Comparison of ENCODE assay signal across 6 cellular contexts in the genomic region with DNA sequence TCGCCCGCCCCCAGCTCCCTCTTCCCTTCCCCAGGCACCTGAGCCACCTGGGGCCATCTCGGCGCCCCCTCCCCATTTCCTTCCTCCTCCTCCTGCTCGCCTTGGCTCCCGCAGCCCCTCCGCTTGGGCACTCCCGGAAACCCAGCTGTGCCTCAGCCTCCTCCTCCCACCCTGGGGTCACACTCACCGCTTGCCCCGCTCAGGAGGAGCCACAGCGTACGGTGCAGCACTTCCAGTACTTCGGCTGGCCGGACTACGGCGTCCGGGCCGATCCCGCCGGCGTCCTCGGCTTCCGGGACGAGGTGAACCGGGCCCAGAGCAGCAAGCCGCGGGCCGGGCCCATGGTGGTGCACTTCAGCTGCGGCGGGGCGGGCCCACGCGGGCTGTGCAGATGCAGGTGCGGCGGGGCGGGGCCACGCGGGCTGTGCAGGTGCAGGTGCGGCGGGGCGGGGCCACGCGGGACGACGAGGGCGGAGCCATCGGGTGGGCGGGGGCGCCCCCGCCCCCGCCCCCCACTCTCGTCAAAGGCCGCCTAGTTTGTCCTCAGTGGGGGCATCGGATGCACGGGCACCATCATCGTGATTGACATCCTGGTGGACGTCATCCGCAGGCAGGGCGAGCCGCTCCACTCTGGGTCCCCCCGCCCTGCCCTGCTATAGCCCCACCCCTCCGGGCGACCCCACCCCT. TPM values are rescaled to one million over a fixed set of nuclear protein-coding genes. Genes with fewer than 3 reads are reported as not detected.
A peak's percentile ranks its signal among the peaks of the same experiment; 100 is the strongest.
DNase-seq lines count a peak whose midpoint lies in the region; ATAC-seq and TF ChIP-seq lines count a peak whose summit lies in the region.

No MANE protein-coding gene starts in this region.

- H3K4me3 ChIP-seq in RWPE2 (ENCODE audit: severe bottlenecking) = peak overlapping the region; percentile 33
- H3K4me3 ChIP-seq in epithelial cell of esophagus (ENCODE audit: low read length) = peak overlapping the region; percentile 7
- peak overlapping the region; percentile 45 to 66 for H3K4me3 ChIP-seq in testis

- H3K9me3 ChIP-seq in RWPE2 (ENCODE audit: severe bottlenecking) = no peaks in the 10 kb centered on the region
- no peaks in the 10 kb centered on the region for H3K9me3 ChIP-seq in testis

- DNase-seq in RWPE2 (ENCODE audit: low spot score) (no peak), epithelial cell of esophagus (ENCODE audit: low read depth) (peak; percentile 53), testis (no peak), foreskin melanocyte (no peak)

- no peak overlapping the region for H3K27ac ChIP-seq in RWPE2 (ENCODE audit: poor library complexity, severe bottlenecking)
- no peak overlapping the region for H3K27ac ChIP-seq in testis

- WGBS in testis, 2 donors = 5 to 9% methylated on average over 10 to 51 of the region's 63 CpGs

- H3K36me3 ChIP-seq in RWPE2 (ENCODE audit: low read depth) = no peaks in the 10 kb centered on the region
- no peaks in the 10 kb centered on the region for H3K36me3 ChIP-seq in testis (ENCODE audit: low read depth, missing control alignments)

- H3K4me1 ChIP-seq in RWPE2 (ENCODE audit: insufficient read depth, poor library complexity, severe bottlenecking) = peaks cover 15% of the 10 kb centered on the region
- H3K4me1 ChIP-seq in testis = peaks cover 10% of the 10 kb centered on the region

- intact Hi-C loops in testis (cut with DNase I; ENCODE audit: low total_unique reads) = loop anchor here (10.0 kb wide), 1 partner anchor 64 kb away; a partner anchor contains a TSS

- ATAC-seq in GM21528 (IDR thresholded peaks at IDR 0.05; ENCODE audit: low FRiP score, unreplicated experiment) = peak; percentile 24
- peak; percentile 26; the same call in 2 of the 3 replicates for ATAC-seq in RWPE2 (ENCODE audit: low read depth)
- no peak for ATAC-seq in GM21515 (IDR thresholded peaks at IDR 0.05; ENCODE audit: unreplicated experiment)

- H3K27me3 ChIP-seq in RWPE2 (ENCODE audit: insufficient read depth, poor library complexity, severe bottlenecking) (no peaks in the 10 kb centered on the region), testis (no peaks in the 10 kb centered on the region)

- TF ChIP-seq POLR2A in testis (IDR thresholded peaks at IDR 0.05) = no peak

- TF ChIP-seq CTCF in RWPE2 (IDR thresholded peaks at IDR 0.05; ENCODE audit: poor library complexity, severe bottlenecking) (no peak), epithelial cell of esophagus (IDR thresholded peaks at IDR 0.05; ENCODE audit: insufficient read depth, low read depth, low read length, missing control alignments) (no peak), testis (IDR thresholded peaks at IDR 0.05) (no peak)

RNA-seq across cellular contexts. Expression of a gene that starts 5.6 kb away (rescaled TPM):
- under 1 TPM; 0.19 to 0.31 TPM for total RNA-seq in testis
- polyA plus RNA-seq in testis (ENCODE audit: insufficient read depth, low read depth, low replicate concordance) = not detected

RNA-seq across cellular contexts. Expression of a gene that starts 47.4 kb away (rescaled TPM):
- total RNA-seq in testis = 10 to 100 TPM; 50.7 to 68.3 TPM
- 40.7 TPM for polyA plus RNA-seq in testis (ENCODE audit: insufficient read depth, low read depth, low replicate concordance)

RNA-seq across cellular contexts. Expression of a gene that starts 48.6 kb away (rescaled TPM):
- total RNA-seq in testis = 100 to 1,000 TPM in 1 of 2 donors, 10 to 100 TPM in 1; 99.4 to 108 TPM
- polyA plus RNA-seq in testis (ENCODE audit: insufficient read depth, low read depth, low replicate concordance) = 48.9 TPM

RNA-seq across cellular contexts. Expression of a gene that starts 55.2 kb away (rescaled TPM):
- total RNA-seq in testis = 10 to 100 TPM; 22.8 to 24.0 TPM
- 16.6 TPM for polyA plus RNA-seq in testis (ENCODE audit: insufficient read depth, low read depth, low replicate concordance)
